Comparison of ENCODE assay signal across 9 cellular contexts in the genomic region with DNA sequence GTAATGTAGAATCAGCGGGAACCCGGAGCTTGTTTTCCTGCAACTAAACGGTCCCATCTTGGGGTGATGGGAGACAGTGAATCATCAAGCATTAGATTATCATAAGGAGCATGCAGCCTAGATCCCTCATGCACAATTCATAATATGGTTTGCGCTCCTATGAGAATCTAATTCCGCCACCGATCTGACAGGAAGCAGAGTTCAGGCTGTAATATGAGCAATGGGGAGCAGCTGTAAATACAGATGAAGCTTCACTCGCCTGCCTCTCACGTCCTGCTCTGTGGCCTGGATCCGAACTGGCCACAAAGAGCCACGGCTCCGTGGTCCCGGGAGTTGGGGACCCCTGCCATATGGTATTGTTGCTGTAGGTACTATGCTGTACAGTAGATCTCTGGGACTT. TPM values are rescaled to one million over a fixed set of nuclear protein-coding genes. Genes with fewer than 3 reads are reported as not detected.
DNase-seq lines count a peak whose midpoint lies in the region; ATAC-seq and TF ChIP-seq lines count a peak whose summit lies in the region.
"Had no signal": no experiment of that assay in that cellular context is flagged by ENCODE, and none has a peak within 500 bp of the region (broad histone marks: within the 10 kb centered on the region; RNA-seq: fewer than 3 reads in every experiment).

No MANE protein-coding gene starts in this region.

- H4K20me1 ChIP-seq in DND-41 (ENCODE audit: insufficient read depth, low read length) (no peaks in the 10 kb centered on the region; the same call in 1 of the 2 replicates), neural progenitor cell (ENCODE audit: low read depth) (no peaks in the 10 kb centered on the region)

- peak; percentile 76 for ATAC-seq in DND-41 (ENCODE audit: insufficient read depth, low read depth)
- peak; percentile 41 for ATAC-seq in HG02798 (IDR thresholded peaks at IDR 0.05; ENCODE audit: poor library complexity, unreplicated experiment)

- H3K36me3 Mint-ChIP-seq in activated T-helper 2 cell treated with anti-CD3 and anti-CD28 coated beads, Interferon-gamma antibody, Interleukin-2, Interleukin-4, amounts not matched to agents 10 μg/mL and 5 μg/mL and 100 μg/mL, durations not matched to agents 14 hours and 24 hours and 36 hours (ENCODE audit: low read depth): peaks cover 52% of the 10 kb centered on the region
- H3K36me3 Mint-ChIP-seq in mesothelial cell of epicardium (peaks cover 44% of the 10 kb centered on the region), neural progenitor cell (no peaks in the 10 kb centered on the region)

- peaks cover 24% of the 10 kb centered on the region for H3K9me3 Mint-ChIP-seq in activated T-helper 2 cell treated with anti-CD3 and anti-CD28 coated beads, Interferon-gamma antibody, Interleukin-2, Interleukin-4, amounts not matched to agents 10 μg/mL and 5 μg/mL and 100 μg/mL, durations not matched to agents 14 hours and 24 hours and 36 hours
- H3K9me3 Mint-ChIP-seq in mesothelial cell of epicardium (peaks cover 29% of the 10 kb centered on the region), neural progenitor cell (peaks cover 3% of the 10 kb centered on the region)

- TF ChIP-seq CTCF in DND-41 (IDR thresholded peaks at IDR 0.05; ENCODE audit: borderline replicate concordance, extremely low read depth, low read length, poor library complexity, severe bottlenecking) (no peak), mesothelial cell of epicardium (IDR thresholded peaks at IDR 0.05; ENCODE audit: unreplicated experiment) (no peak), neural progenitor cell (IDR thresholded peaks at IDR 0.05) (no peak)

- H3K4me3 ChIP-seq in DND-41 (ENCODE audit: low read depth in 1 of 2, low read length in 2 of 2) (peak overlapping the region; percentile 42 to 62; a peak in 3 of 4 replicates), neural progenitor cell (no peak overlapping the region)

- H3F3A ChIP-seq in neural progenitor cell (ENCODE audit: low read depth): no peaks in the 10 kb centered on the region

- no peaks in the 10 kb centered on the region for H3K27me3 ChIP-seq in DND-41 (ENCODE audit: insufficient read depth, low read length, poor library complexity)
- peaks cover 25% of the 10 kb centered on the region for H3K27me3 ChIP-seq in neural progenitor cell

- intact Hi-C loops in activated T-helper 2 cell treated with anti-CD3 and anti-CD28 coated beads, Interferon-gamma antibody, Interleukin-2, Interleukin-4, amounts not matched to agents 10 μg/mL and 5 μg/mL and 100 μg/mL, durations not matched to agents 14 hours and 24 hours and 36 hours (cut with micrococcal nuclease): loop anchor here (2.0 kb wide), 2 partner anchors 14 to 26 kb away; no protein-coding TSS in a partner anchor

- peak; percentile 59 for DNase-seq in DND-41
- DNase-seq in activated T-helper 2 cell treated with anti-CD3 and anti-CD28 coated beads, Interferon-gamma antibody, Interleukin-2, Interleukin-4, amounts not matched to agents 10 μg/mL and 5 μg/mL and 100 μg/mL, durations not matched to agents 14 hours and 24 hours and 36 hours (ENCODE audit: low spot score): peak; percentile 22
- no peak for DNase-seq in mesothelial cell of epicardium (ENCODE audit: low spot score in 2 of 2, unreplicated experiment in 2 of 2)
- DNase-seq in hepatic stellate cell (ENCODE audit: low spot score): no peak
- no peak for DNase-seq in neural progenitor cell (ENCODE audit: low spot score)
- no peak for DNase-seq in NCI-H146 (lab: John Stamatoyannopoulos, UW)
- DNase-seq in NCI-H2196 treated with DMSO at 0.1 percent for 48 hours (lab: John Stamatoyannopoulos, UW; ENCODE audit: unreplicated experiment): no peak

- peak overlapping the region; percentile 68 for H3K4me2 ChIP-seq in DND-41 (ENCODE audit: insufficient read depth, low read length)
- no peak overlapping the region for H3K4me2 ChIP-seq in neural progenitor cell

- H3K4me1 Mint-ChIP-seq in activated T-helper 2 cell treated with anti-CD3 and anti-CD28 coated beads, Interferon-gamma antibody, Interleukin-2, Interleukin-4, amounts not matched to agents 10 μg/mL and 5 μg/mL and 100 μg/mL, durations not matched to agents 14 hours and 24 hours and 36 hours (ENCODE audit: low read depth): peaks cover 49% of the 10 kb centered on the region
- H3K4me1 Mint-ChIP-seq in mesothelial cell of epicardium (peaks cover 29% of the 10 kb centered on the region), neural progenitor cell (no peaks in the 10 kb centered on the region)

- peak overlapping the region; percentile 78 for H3K27ac ChIP-seq in DND-41 (ENCODE audit: low read length)
- no peak overlapping the region for H3K27ac ChIP-seq in neural progenitor cell
- H3K27ac ChIP-seq: HL-60 had no signal

- H2AFZ ChIP-seq in DND-41 (ENCODE audit: low read depth, low read length): peak overlapping the region; percentile 54
- no peak overlapping the region for H2AFZ ChIP-seq in neural progenitor cell (replicated peaks)

- H3K27me3 Mint-ChIP-seq in activated T-helper 2 cell treated with anti-CD3 and anti-CD28 coated beads, Interferon-gamma antibody, Interleukin-2, Interleukin-4, amounts not matched to agents 10 μg/mL and 5 μg/mL and 100 μg/mL, durations not matched to agents 14 hours and 24 hours and 36 hours (ENCODE audit: low read depth): no peaks in the 10 kb centered on the region
- peaks cover 13% of the 10 kb centered on the region for H3K27me3 Mint-ChIP-seq in mesothelial cell of epicardium (ENCODE audit: low read depth)
- peaks cover 2% of the 10 kb centered on the region for H3K27me3 Mint-ChIP-seq in neural progenitor cell (ENCODE audit: insufficient read depth, low read depth)

- H3K4me1 ChIP-seq in DND-41 (ENCODE audit: insufficient read depth, low read length) (peaks cover 46% of the 10 kb centered on the region), neural progenitor cell (no peaks in the 10 kb centered on the region)

- H3K9ac ChIP-seq in DND-41 (ENCODE audit: low read depth, low read length): peak overlapping the region; percentile 51
- no peak overlapping the region for H3K9ac ChIP-seq in neural progenitor cell

- H3K79me2 ChIP-seq in DND-41 (ENCODE audit: insufficient read depth, low read length) (peaks cover 53% of the 10 kb centered on the region), neural progenitor cell (ENCODE audit: low read depth) (no peaks in the 10 kb centered on the region)

- H3K36me3 ChIP-seq in DND-41 (ENCODE audit: insufficient read depth, low read length) (peaks cover 20% of the 10 kb centered on the region; the same call in 1 of the 2 replicates), neural progenitor cell (no peaks in the 10 kb centered on the region)

- H3K4me3 Mint-ChIP-seq in activated T-helper 2 cell treated with anti-CD3 and anti-CD28 coated beads, Interferon-gamma antibody, Interleukin-2, Interleukin-4, amounts not matched to agents 10 μg/mL and 5 μg/mL and 100 μg/mL, durations not matched to agents 14 hours and 24 hours and 36 hours (ENCODE audit: low read depth): peak overlapping the region; percentile 89
- peak overlapping the region; percentile 67 for H3K4me3 Mint-ChIP-seq in mesothelial cell of epicardium
- no peak overlapping the region for H3K4me3 Mint-ChIP-seq in neural progenitor cell

- H3K27ac Mint-ChIP-seq in activated T-helper 2 cell treated with anti-CD3 and anti-CD28 coated beads, Interferon-gamma antibody, Interleukin-2, Interleukin-4, amounts not matched to agents 10 μg/mL and 5 μg/mL and 100 μg/mL, durations not matched to agents 14 hours and 24 hours and 36 hours: peak overlapping the region; percentile 88
- peak overlapping the region; percentile 78 for H3K27ac Mint-ChIP-seq in mesothelial cell of epicardium
- H3K27ac Mint-ChIP-seq in neural progenitor cell: no peak overlapping the region

- peaks cover 4% of the 10 kb centered on the region for H3K9me3 ChIP-seq in DND-41 (ENCODE audit: insufficient read depth, low read length, severe bottlenecking)
- H3K9me3 ChIP-seq in neural progenitor cell (ENCODE audit: low read depth): no peaks in the 10 kb centered on the region

RNA-seq across cellular contexts. Expression of a gene that starts 1.6 kb away (rescaled TPM):
- 14.4 and 16.0 TPM in 2 replicates for total RNA-seq in activated T-helper 2 cell treated with anti-CD3 and anti-CD28 coated beads, Interferon-gamma antibody, Interleukin-2, Interleukin-4, amounts not matched to agents 10 μg/mL and 5 μg/mL and 100 μg/mL, durations not matched to agents 14 hours and 24 hours and 36 hours
- total RNA-seq in mesothelial cell of epicardium: 77.1 to 94.3 TPM (median 81.4 TPM) in 3 replicates
- total RNA-seq in neural progenitor cell (ENCODE audit: low replicate concordance): not detected in 2 replicates

RNA-seq across cellular contexts. Expression of a gene that starts 31.0 kb away (rescaled TPM):
- total RNA-seq in activated T-helper 2 cell treated with anti-CD3 and anti-CD28 coated beads, Interferon-gamma antibody, Interleukin-2, Interleukin-4, amounts not matched to agents 10 μg/mL and 5 μg/mL and 100 μg/mL, durations not matched to agents 14 hours and 24 hours and 36 hours: 7.5 and 8.3 TPM in 2 replicates
- 86.8 to 105 TPM (median 88.6 TPM) in 3 replicates for total RNA-seq in mesothelial cell of epicardium
- not detected in 2 replicates for total RNA-seq in neural progenitor cell (ENCODE audit: low replicate concordance)

Comparison
In these comparisons a context has a peak if more than half of its experiments do, and no peak if none do; other contexts are left out.
1. DNase-seq: peak in DND-41 (single experiment) and activated T-helper 2 cell treated with anti-CD3 and anti-CD28 coated beads, Interferon-gamma antibody, Interleukin-2, Interleukin-4, amounts not matched to agents 10 μg/mL and 5 μg/mL and 100 μg/mL, durations not matched to agents 14 hours and 24 hours and 36 hours (single experiment); none in mesothelial cell of epicardium (0 of 2), hepatic stellate cell (single experiment), neural progenitor cell (single experiment), NCI-H146 (single experiment) and NCI-H2196 treated with DMSO at 0.1 percent for 48 hours (single experiment).
2. RNA of a gene that starts 1.6 kb away (total RNA-seq): 77.1 to 94.3 TPM in mesothelial cell of epicardium and 14.4 to 16.0 TPM in activated T-helper 2 cell treated with anti-CD3 and anti-CD28 coated beads, Interferon-gamma antibody, Interleukin-2, Interleukin-4, amounts not matched to agents 10 μg/mL and 5 μg/mL and 100 μg/mL, durations not matched to agents 14 hours and 24 hours and 36 hours; not detected in neural progenitor cell; every median in the first group is over 10 times any median in the second.